8 cellular contexts compared by ENCODE assay signal in genomic region chr17:76384987-76385891, GRCh38. TPM values are rescaled to one million over a fixed set of nuclear protein-coding genes. Genes with fewer than 3 reads are reported as not detected.
DNase-seq lines count a peak whose midpoint lies in the region; ATAC-seq, FAIRE-seq and TF ChIP-seq lines count a peak whose summit lies in the region.

No MANE protein-coding gene starts in this region.

- peak; percentile 91 for TF ChIP-seq CTCF in activated CD8-positive, alpha-beta T cell treated with anti-CD3 and anti-CD28 coated beads for 36 hours (IDR thresholded peaks at IDR 0.05)
- TF ChIP-seq CTCF in endothelial cell of umbilical vein (IDR thresholded peaks at IDR 0.05; ENCODE audit: extremely low read depth in 1 of 2, insufficient read depth in 1 of 2, low read depth in 1 of 2, low read length in 2 of 2) (no peak), tibial nerve (IDR thresholded peaks at IDR 0.05) (no peak)

- POLR2A ChIA-PET in activated CD8-positive, alpha-beta T cell treated with anti-CD3 and anti-CD28 coated beads for 36 hours (lab: Charles Lee), result interaction anchor here (0.5 to 5.1 kb wide), 17 partner anchors 13 to 489 kb away, joined by 3 to 42 read pairs (median 3); partner anchors contain the start of genes PRPSAP1 and RHBDF2
- POLR2A ChIA-PET in endothelial cell of umbilical vein (lab: Charles Lee), result interaction anchor here (0.6 to 3.1 kb wide), 4 partner anchors 15 to 93 kb away, joined by 3 to 13 read pairs (median 9); partner anchors contain the start of gene PRPSAP1

- H3K36me3 Mint-ChIP-seq in IgD-negative memory B cell, result peaks cover 2% of the 10 kb centered on the region
- peaks cover 7% of the 10 kb centered on the region for H3K36me3 Mint-ChIP-seq in activated CD8-positive, alpha-beta T cell treated with anti-CD3 and anti-CD28 coated beads for 36 hours (ENCODE audit: low read depth)

- no peak for TF ChIP-seq POLR2A in endothelial cell of umbilical vein (IDR thresholded peaks at IDR 0.05; ENCODE audit: low read depth, low read length)
- no peak for TF ChIP-seq POLR2A in tibial nerve (IDR thresholded peaks at IDR 0.05)

- H2AFZ ChIP-seq in endothelial cell of umbilical vein (ENCODE audit: low read depth, low read length), result peak overlapping the region; percentile 5

- H3K4me3 ChIP-seq in endothelial cell of umbilical vein (replicated peaks in 1 of 3; ENCODE audit: insufficient read depth in 1 of 3, low read depth in 1 of 3, low read length in 3 of 3), result peak overlapping the region; percentile 54 to 68 (median 65)
- peak overlapping the region; percentile 48 to 73 for H3K4me3 ChIP-seq in muscle layer of duodenum (ENCODE audit: low read depth in 1 of 2, low read length in 2 of 2)
- peak overlapping the region; percentile 60 to 93 (median 68) for H3K4me3 ChIP-seq in tibial nerve

- no peaks in the 10 kb centered on the region for H3K9me1 ChIP-seq in endothelial cell of umbilical vein (replicated peaks; ENCODE audit: control insufficient read depth, extremely low read depth, insufficient read depth, low read length)

- ATAC-seq in activated CD8-positive, alpha-beta T cell treated with anti-CD3 and anti-CD28 coated beads for 36 hours, result no peak
- ATAC-seq in GM18861 (IDR thresholded peaks at IDR 0.05; ENCODE audit: unreplicated experiment), result no peak

- intact Hi-C loops in activated CD8-positive, alpha-beta T cell treated with anti-CD3 and anti-CD28 coated beads for 36 hours (cut with micrococcal nuclease), result loop anchor here (5.0 kb wide), 1 partner anchor 78 kb away; the partner anchor contains the start of gene QRICH2
- intact Hi-C loops in endothelial cell of umbilical vein (cut with micrococcal nuclease), result loop anchor here (1.0 to 2.0 kb wide), 3 partner anchors 15 to 70 kb away; no protein-coding TSS in a partner anchor

- dilution Hi-C loops in endothelial cell of umbilical vein (cut with MboI; ENCODE audit: extremely low pct_ligation_motif_present, low sequenced_read_pairs), result no loop called here

- DNase-seq in CD1c-positive myeloid dendritic cell (ENCODE audit: extremely low spot score) (peak; percentile 81), endothelial cell of umbilical vein (ENCODE audit: low read depth, low spot score) (peak; percentile 76), tibial nerve (ENCODE audit: low spot score in 2 of 2) (peak in 1 of 2 donors; percentile 36), MV-4-11 (lab: John Stamatoyannopoulos, UW) (no peak)
- DNase-seq in activated CD8-positive, alpha-beta T cell treated with anti-CD3 and anti-CD28 coated beads for 36 hours, result peak; percentile 60

- H3K4me3 Mint-ChIP-seq in IgD-negative memory B cell, result peak overlapping the region; percentile 68 to 80 (median 72)
- H3K4me3 Mint-ChIP-seq in activated CD8-positive, alpha-beta T cell treated with anti-CD3 and anti-CD28 coated beads for 36 hours, result peak overlapping the region; percentile 67

- TSS peak; percentile 28 for BruUV-seq in endothelial cell of umbilical vein (replicated peaks; lab: Mats Ljungman, UMichigan)

- FAIRE-seq in endothelial cell of umbilical vein (lab: Jason Lieb, UNC), result no peak

- H3K27ac Mint-ChIP-seq in IgD-negative memory B cell, result no peak overlapping the region
- no peak overlapping the region for H3K27ac Mint-ChIP-seq in activated CD8-positive, alpha-beta T cell treated with anti-CD3 and anti-CD28 coated beads for 36 hours

- H3K27me3 ChIP-seq in endothelial cell of umbilical vein (ENCODE audit: control insufficient read depth in 2 of 2, insufficient read depth in 2 of 2, low read length in 2 of 2), result no peaks in the 10 kb centered on the region
- H3K27me3 ChIP-seq in muscle layer of duodenum (ENCODE audit: low read depth, low read length), result peaks cover 5% of the 10 kb centered on the region
- H3K27me3 ChIP-seq in tibial nerve, result no peaks in the 10 kb centered on the region

- H3K9me3 ChIP-seq in endothelial cell of umbilical vein (replicated peaks; ENCODE audit: control insufficient read depth, insufficient read depth, low read length) (no peaks in the 10 kb centered on the region), muscle layer of duodenum (ENCODE audit: control insufficient read depth in 1 of 2, low read length in 2 of 2) (no peaks in the 10 kb centered on the region), tibial nerve (no peaks in the 10 kb centered on the region)

- H3K9me3 Mint-ChIP-seq in IgD-negative memory B cell, result no peaks in the 10 kb centered on the region
- H3K9me3 Mint-ChIP-seq in activated CD8-positive, alpha-beta T cell treated with anti-CD3 and anti-CD28 coated beads for 36 hours, result no peaks in the 10 kb centered on the region

- H3K4me2 ChIP-seq in endothelial cell of umbilical vein (ENCODE audit: insufficient read depth, low read length), result peak overlapping the region; percentile 67

- H3K4me1 ChIP-seq in endothelial cell of umbilical vein (ENCODE audit: control insufficient read depth, extremely low read depth, insufficient read depth, low read length) (peaks cover 26% of the 10 kb centered on the region), muscle layer of duodenum (ENCODE audit: control insufficient read depth in 1 of 2, insufficient read depth in 2 of 2, low read length in 2 of 2) (peaks cover 0 to 34% of the 10 kb centered on the region in 2 donors), tibial nerve (peaks cover 0 to 69% (median 29%) of the 10 kb centered on the region in 4 donors)

- H3K36me3 ChIP-seq in endothelial cell of umbilical vein (ENCODE audit: control insufficient read depth in 2 of 2, extremely low read depth in 1 of 2, insufficient read depth in 2 of 2, low read length in 2 of 2) (peaks cover 0 to 1% of the 10 kb centered on the region in 2 experiments), muscle layer of duodenum (ENCODE audit: control insufficient read depth in 1 of 2, insufficient read depth in 2 of 2, low read length in 2 of 2) (peaks cover 0 to 11% of the 10 kb centered on the region in 2 donors), tibial nerve (peaks cover 0 to 30% (median 0%) of the 10 kb centered on the region in 3 donors)

- H3K4me1 Mint-ChIP-seq in IgD-negative memory B cell, result peaks cover 0 to 6% (median 3%) of the 10 kb centered on the region in 3 donors
- peaks cover 3% of the 10 kb centered on the region for H3K4me1 Mint-ChIP-seq in activated CD8-positive, alpha-beta T cell treated with anti-CD3 and anti-CD28 coated beads for 36 hours (ENCODE audit: low read depth)

- H3K9ac ChIP-seq in endothelial cell of umbilical vein (replicated peaks; ENCODE audit: extremely low read depth, insufficient read depth, low read length), result peak overlapping the region; percentile 97

- TF ChIP-seq EP300 in tibial nerve (IDR thresholded peaks at IDR 0.05), result no peak

- no peaks in the 10 kb centered on the region for H4K20me1 ChIP-seq in endothelial cell of umbilical vein (replicated peaks; ENCODE audit: control insufficient read depth, extremely low read depth, insufficient read depth, low read length)

- H3K79me2 ChIP-seq in endothelial cell of umbilical vein (ENCODE audit: control insufficient read depth, insufficient read depth, low read length), result peaks cover 37% of the 10 kb centered on the region

- H3K27me3 Mint-ChIP-seq in IgD-negative memory B cell, result peaks cover 3% of the 10 kb centered on the region
- no peaks in the 10 kb centered on the region for H3K27me3 Mint-ChIP-seq in activated CD8-positive, alpha-beta T cell treated with anti-CD3 and anti-CD28 coated beads for 36 hours

- CTCF ChIA-PET in activated CD8-positive, alpha-beta T cell treated with anti-CD3 and anti-CD28 coated beads for 36 hours (lab: Charles Lee), result interaction anchor here (0.7 to 10.8 kb wide), 38 partner anchors 10 to 508 kb away, joined by 3 to 135 read pairs (median 4); partner anchors contain the start of genes PRPSAP1 and QRICH2
- CTCF ChIA-PET in endothelial cell of umbilical vein (lab: Charles Lee), result interaction anchor here (0.6 to 8.1 kb wide), 18 partner anchors 8 to 115 kb away, joined by 3 to 106 read pairs (median 10); partner anchors contain the start of genes PRPSAP1 and QRICH2

- WGBS in tibial nerve, 2 donors, result 1 to 2% methylated on average over 19 to 73 of the region's 74 CpGs

- peak overlapping the region; percentile 97 for H3K27ac ChIP-seq in endothelial cell of umbilical vein (ENCODE audit: insufficient read depth, low read depth, low read length)
- no peak overlapping the region for H3K27ac ChIP-seq in muscle layer of duodenum (ENCODE audit: low read length)
- peak overlapping the region; percentile 21 to 95 (median 84) for H3K27ac ChIP-seq in tibial nerve

TF ChIP-seq in endothelial cell of umbilical vein, 7 proteins besides CTCF, POLR2A, EP300 and RAD21 (continues in another document):
- TF ChIP-seq JUN (IDR thresholded peaks at IDR 0.05; ENCODE audit: borderline replicate concordance, insufficient read depth, insufficient read length, low read depth), result no peak
- TF ChIP-seq FOS (IDR thresholded peaks at IDR 0.05; ENCODE audit: borderline replicate concordance, insufficient read depth, low read length), result peak; percentile 79
- no peak for TF ChIP-seq GATA2 (IDR thresholded peaks at IDR 0.05; ENCODE audit: insufficient read depth, insufficient read length, low read depth, low read length)
- no peak for TF ChIP-seq EZH2 (IDR thresholded peaks at IDR 0.05; ENCODE audit: borderline replicate concordance, low read depth, low read length, severe bottlenecking)

RNA-seq across cellular contexts. Expression of gene SPHK1, which starts 0.8 kb away (rescaled TPM):
- not detected for polyA plus RNA-seq in IgD-negative memory B cell
- 10 to 100 TPM; 15.7 to 17.7 TPM for total RNA-seq in activated CD8-positive, alpha-beta T cell treated with anti-CD3 and anti-CD28 coated beads for 36 hours
- 70.7 and 85.6 TPM in 2 replicates for total RNA-seq in endothelial cell of umbilical vein
- 97.4 and 97.8 TPM in 2 replicates for polyA plus RNA-seq in endothelial cell of umbilical vein
- 57.6 and 80.7 TPM in 2 replicates for polyA plus RNA-seq in endothelial cell of umbilical vein (2011; cell fraction: cytosol; rRNA removed)
- polyA plus RNA-seq in endothelial cell of umbilical vein (2011; cell fraction: nucleus; rRNA removed), result 331 and 358 TPM in 2 replicates
- polyA plus RNA-seq in endothelial cell of umbilical vein (2012), result 84.4 and 89.7 TPM in 2 replicates
- 27.2 and 37.8 TPM in 2 replicates for polyA minus RNA-seq in endothelial cell of umbilical vein
- 11.3 TPM for polyA minus RNA-seq in endothelial cell of umbilical vein (2011; cell fraction: cytosol; rRNA and poly(A)+ RNA removed)
- 37.5 and 78.5 TPM in 2 replicates for polyA minus RNA-seq in endothelial cell of umbilical vein (2011; cell fraction: nucleus; rRNA and poly(A)+ RNA removed)
- total RNA-seq in tibial nerve, result 10 to 100 TPM; 16.7 to 50.1 (median 27.8) TPM

RNA-seq across cellular contexts. Expression of gene PRPSAP1, which starts 31.5 kb away (rescaled TPM):
- polyA plus RNA-seq in IgD-negative memory B cell (62.0 TPM), endothelial cell of umbilical vein (106 and 123 TPM in 2 replicates)
- 10 to 100 TPM; 28.1 to 29.9 TPM for total RNA-seq in activated CD8-positive, alpha-beta T cell treated with anti-CD3 and anti-CD28 coated beads for 36 hours
- total RNA-seq in endothelial cell of umbilical vein (79.1 and 90.2 TPM in 2 replicates), tibial nerve (100 to 1,000 TPM in 2 of 4 donors, 10 to 100 TPM in 2; 66.8 to 108 (median 96.2) TPM)
- polyA plus RNA-seq in endothelial cell of umbilical vein (2011; cell fraction: cytosol; rRNA removed), result 117 and 119 TPM in 2 replicates
- polyA plus RNA-seq in endothelial cell of umbilical vein (2011; cell fraction: nucleus; rRNA removed), result 331 and 391 TPM in 2 replicates
- 70.0 and 80.9 TPM in 2 replicates for polyA plus RNA-seq in endothelial cell of umbilical vein (2012)
- polyA minus RNA-seq in endothelial cell of umbilical vein, result 111 and 140 TPM in 2 replicates
- polyA minus RNA-seq in endothelial cell of umbilical vein (2011; cell fraction: cytosol; rRNA and poly(A)+ RNA removed), result 35.5 TPM
- polyA minus RNA-seq in endothelial cell of umbilical vein (2011; cell fraction: nucleus; rRNA and poly(A)+ RNA removed), result 121 and 170 TPM in 2 replicates
